Comparison of ENCODE assay signal across 10 cellular contexts in genomic region chr2:235511187-235511661, GRCh38. TPM values are rescaled to one million over a fixed set of nuclear protein-coding genes. Genes with fewer than 3 reads are reported as not detected.
DNase-seq lines count a peak whose midpoint lies in the region; ATAC-seq and TF ChIP-seq lines count a peak whose summit lies in the region.
"Had no signal": no experiment of that assay in that cellular context is flagged by ENCODE, and none has a peak within 500 bp of the region (broad histone marks: within the 10 kb centered on the region; RNA-seq: fewer than 3 reads in every experiment).

No MANE protein-coding gene starts in this region.

- H3K36me3 ChIP-seq in SK-N-SH (replicated peaks in 1 of 2; ENCODE audit: control insufficient read depth in 1 of 2, insufficient read depth in 2 of 2, low read length in 1 of 2): no peaks in the 10 kb centered on the region

- H3F3A ChIP-seq in SK-N-SH (replicated peaks; ENCODE audit: insufficient read depth): no peaks in the 10 kb centered on the region

- 13% methylated on average over 2 of the region's 7 CpGs for WGBS in SK-N-SH (ENCODE audit: low lambda C conversion rate)

- no peak for TF ChIP-seq RAD21 in SK-N-SH (IDR thresholded peaks at IDR 0.05; ENCODE audit: low read length)

- peak overlapping the region in 1 of 2 experiments; percentile 6; a peak in 1 of 4 replicates for H3K27ac ChIP-seq in SK-N-SH (ENCODE audit: low read depth in 2 of 2, low read length in 1 of 2)

- H3K4me2 ChIP-seq in SK-N-SH: peak overlapping the region; percentile 4; the same call in 1 of the 2 replicates

- peaks cover 66% of the 10 kb centered on the region for H3K79me2 ChIP-seq in SK-N-SH (ENCODE audit: insufficient read depth)

- no peak overlapping the region for H3K4me3 ChIP-seq in SK-N-SH (ENCODE audit: low read depth in 2 of 2, low read length in 1 of 2)
- H3K4me3 ChIP-seq in fibroblast of villous mesenchyme (ENCODE audit: low read depth, low read length): no peak overlapping the region

- no peaks in the 10 kb centered on the region for H3K9me2 ChIP-seq in SK-N-SH

- H2AFZ ChIP-seq in SK-N-SH (ENCODE audit: low read depth): no peak overlapping the region

- no peak overlapping the region for H3K9ac ChIP-seq in SK-N-SH

- H3K4me1 ChIP-seq in SK-N-SH (ENCODE audit: control insufficient read depth in 1 of 2, insufficient read depth in 2 of 2, low read depth in 1 of 2, low read length in 1 of 2): peaks cover 0 to 3% of the 10 kb centered on the region in 2 experiments; a peak in 1 of 4 replicates

- POLR2A ChIA-PET in SK-N-SH (lab: Yijun Ruan, JAX): no interaction called here

- no peaks in the 10 kb centered on the region for H3K27me3 ChIP-seq in SK-N-SH (ENCODE audit: insufficient read depth)

- CTCF ChIA-PET in SK-N-SH (lab: Yijun Ruan, JAX): interaction anchor here (1.4 kb wide), 1 partner anchor 12 kb away, joined by 4 read pairs; no protein-coding TSS in a partner anchor

- in situ Hi-C loops in KBM-7 (cut with MboI; ENCODE audit: low pct_unique_long_range_greater_than_20kb, low sequenced_read_pairs): no loop called here

- peak in 1 of 2 experiments; percentile 55; a peak in 1 of 4 replicates for TF ChIP-seq EP300 in SK-N-SH (IDR thresholded peaks at IDR 0.05; ENCODE audit: borderline replicate concordance in 1 of 2, low read depth in 1 of 2, low read length in 1 of 2)

- no peak for TF ChIP-seq CTCF in SK-N-SH (IDR thresholded peaks at IDR 0.05)
- no peak for TF ChIP-seq CTCF in fibroblast of villous mesenchyme (IDR thresholded peaks at IDR 0.05; ENCODE audit: insufficient read depth, low read depth, low read length)

- H4K20me1 ChIP-seq in SK-N-SH (ENCODE audit: insufficient read depth): peaks cover 41% of the 10 kb centered on the region

- peak; percentile 95 for DNase-seq in HPDE6-E6E7 (ENCODE audit: extremely low spot score)
- DNase-seq in SK-N-SH: no peak
- peak; percentile 33 for DNase-seq in fibroblast of villous mesenchyme (ENCODE audit: low read depth)
- peak; percentile 59 for DNase-seq in pulmonary artery endothelial cell (ENCODE audit: low read depth, low spot score)
- DNase-seq in NCI-H446 treated with DMSO at 0.1 percent for 48 hours (lab: John Stamatoyannopoulos, UW): no peak
- no peak for DNase-seq in UCSD-AML1 (lab: John Stamatoyannopoulos, UW; ENCODE audit: unreplicated experiment)
- no peak for DNase-seq in KBM-7
- DNase-seq: activated CD4-positive, alpha-beta T cell treated with anti-CD3 and anti-CD28 coated beads, Interleukin-2, amount 10 ng/mL, durations not matched to agents 7 days and 5 days; central memory CD4-positive, alpha-beta T cell had no signal

- H3K9me3 ChIP-seq in SK-N-SH: no peaks in the 10 kb centered on the region

- no peak for ATAC-seq in GM21717 (IDR thresholded peaks at IDR 0.05; ENCODE audit: unreplicated experiment)

TF ChIP-seq in SK-N-SH, 30 proteins besides CTCF, POLR2A, EP300 and RAD21:
- TF ChIP-seq EZH2phosphoT487 (IDR thresholded peaks at IDR 0.05; ENCODE audit: borderline replicate concordance, low read depth): no peak
- peak; percentile 62 for TF ChIP-seq JUND (IDR thresholded peaks at IDR 0.05)
- TF ChIP-seq TCF12 (IDR thresholded peaks at IDR 0.05): no peak
- no peak for TF ChIP-seq FOXJ3 (CRISPR knock-in tag; IDR thresholded peaks at IDR 0.05)
- peak; percentile 51; the same call in 1 of the 2 replicates for TF ChIP-seq FOSL2 (IDR thresholded peaks at IDR 0.05; ENCODE audit: borderline replicate concordance, low read depth)
- peak; percentile 36; the same call in 1 of the 2 replicates for TF ChIP-seq PBX3 (IDR thresholded peaks at IDR 0.05)
- peak; percentile 54; the same call in 1 of the 2 replicates for TF ChIP-seq NFIC (IDR thresholded peaks at IDR 0.05; ENCODE audit: borderline replicate concordance)
- TF ChIP-seq MXI1 (IDR thresholded peaks at IDR 0.05; ENCODE audit: low read depth, low read length): no peak

RNA-seq across cellular contexts. Expression of gene AGAP1, which starts 17.4 kb away (rescaled TPM):
- 8.8 and 9.4 TPM in 2 replicates for polyA plus RNA-seq in SK-N-SH (2012; rRNA removed)
- 4.9 and 7.6 TPM in 2 replicates for polyA plus RNA-seq in SK-N-SH (2012; cell fraction: cytosol; rRNA removed)
- 9.4 and 9.9 TPM in 2 replicates for polyA plus RNA-seq in SK-N-SH (2012; cell fraction: nucleus; rRNA removed)
- 10.8 and 13.9 TPM in 2 replicates for total RNA-seq in fibroblast of villous mesenchyme
- 6.5 and 7.2 TPM in 2 replicates for total RNA-seq in pulmonary artery endothelial cell

Comparison
In these comparisons a context has a peak if more than half of its experiments do, and no peak if none do; other contexts are left out.
1. DNase-seq: peak in HPDE6-E6E7 (single experiment), fibroblast of villous mesenchyme (single experiment) and pulmonary artery endothelial cell (single experiment); none in SK-N-SH (single experiment), NCI-H446 treated with DMSO at 0.1 percent for 48 hours (single experiment), UCSD-AML1 (single experiment) and KBM-7 (single experiment).